In the genomic region with DNA sequence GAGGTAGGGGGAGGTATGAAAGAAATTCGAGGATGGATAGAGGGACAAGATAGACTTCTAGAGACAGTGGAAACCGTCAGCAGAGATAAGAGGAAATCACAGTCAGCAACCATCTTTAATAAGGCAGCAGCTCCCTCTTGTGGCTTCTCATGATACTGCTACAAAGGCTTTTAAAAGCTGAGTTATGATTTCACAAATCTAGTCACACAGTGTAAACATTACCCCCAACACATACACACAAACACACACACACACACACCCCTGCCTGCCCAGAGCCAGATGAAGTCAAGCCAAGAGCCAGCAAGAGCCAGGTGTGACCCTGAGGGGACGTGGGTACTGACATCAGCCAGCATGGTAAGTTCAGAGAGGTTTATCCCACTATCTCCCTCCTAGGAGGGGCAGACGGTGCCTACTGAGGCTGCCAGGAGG, we compare ENCODE assay signal across 8 cellular contexts. TPM values are rescaled to one million over a fixed set of nuclear protein-coding genes. Genes with fewer than 3 reads are reported as not detected.
DNase-seq lines count a peak whose midpoint lies in the region; ATAC-seq and TF ChIP-seq lines count a peak whose summit lies in the region.

No MANE protein-coding gene starts in this region.

- H3K4me1 Mint-ChIP-seq in CD4-positive, alpha-beta T cell (ENCODE audit: low read depth) = peaks cover 4% of the 10 kb centered on the region
- peaks cover 5% of the 10 kb centered on the region for H3K4me1 Mint-ChIP-seq in neural crest cell

- no peaks in the 10 kb centered on the region for H3K9me3 Mint-ChIP-seq in CD4-positive, alpha-beta T cell
- H3K9me3 Mint-ChIP-seq in neural crest cell = no peaks in the 10 kb centered on the region

- intact Hi-C loops in CD4-positive, alpha-beta T cell (cut with DNase I, micrococcal nuclease) = loop anchor here (1.0 to 2.0 kb wide), 4 partner anchors 60 to 581 kb away; no protein-coding TSS in a partner anchor

- no peaks in the 10 kb centered on the region for H3K27me3 ChIP-seq in CD4-positive, alpha-beta T cell (ENCODE audit: control insufficient read depth, insufficient read depth, low read length)

- no peak overlapping the region for H3K27ac ChIP-seq in CD4-positive, alpha-beta T cell (ENCODE audit: low read depth, low read length)

- CTCF ChIA-PET in CD4-positive, alpha-beta T cell (lab: Charles Lee) = interaction anchor here (0.7 to 2.6 kb wide), 9 partner anchors 10 to 101 kb away, joined by 3 to 28 read pairs (median 4); partner anchors contain the start of gene TGM5

- H3K4me3 ChIP-seq in fibroblast of mammary gland (ENCODE audit: control insufficient read depth, low read depth, low read length) = no peak overlapping the region

- H3K27me3 Mint-ChIP-seq in CD4-positive, alpha-beta T cell = peaks cover 15% of the 10 kb centered on the region
- H3K27me3 Mint-ChIP-seq in neural crest cell (ENCODE audit: low read depth) = peaks cover 30% of the 10 kb centered on the region

- no peak overlapping the region for H3K4me3 Mint-ChIP-seq in CD4-positive, alpha-beta T cell
- H3K4me3 Mint-ChIP-seq in neural crest cell = no peak overlapping the region

- no peaks in the 10 kb centered on the region for H3K9me3 ChIP-seq in CD4-positive, alpha-beta T cell (ENCODE audit: control insufficient read depth, low read length)

- DNase-seq in CD4-positive, alpha-beta T cell = peak in 9 of 10 experiments; percentile 24 to 51 (median 34)
- DNase-seq in HPDE6-E6E7 (ENCODE audit: extremely low spot score) (peak; percentile 48), NK-92 (lab: John Stamatoyannopoulos, UW; ENCODE audit: unreplicated experiment) (peak; percentile 25), fibroblast of mammary gland (ENCODE audit: low read depth) (peak; percentile 72), neural crest cell (ENCODE audit: low read depth, low spot score) (peak; percentile 66), ureter (ENCODE audit: low spot score) (peak; percentile 57)
- DNase-seq in activated CD8-positive, alpha-beta memory T cell treated with anti-CD3 and anti-CD28 coated beads, Interleukin-2, amount 50 U/mL, for 1 hour (ENCODE audit: extremely low read depth) = peak; percentile 11

- no peak overlapping the region for H3K27ac Mint-ChIP-seq in CD4-positive, alpha-beta T cell
- no peak overlapping the region for H3K27ac Mint-ChIP-seq in neural crest cell (ENCODE audit: unreplicated experiment)

- ATAC-seq in CD4-positive, alpha-beta T cell (ENCODE audit: poor library complexity) = peak; percentile 77
- ATAC-seq in GM19455 (IDR thresholded peaks at IDR 0.05; ENCODE audit: unreplicated experiment) = no peak

- H3K36me3 Mint-ChIP-seq in CD4-positive, alpha-beta T cell (ENCODE audit: low read depth) = no peaks in the 10 kb centered on the region
- no peaks in the 10 kb centered on the region for H3K36me3 Mint-ChIP-seq in neural crest cell (ENCODE audit: low read depth)

- POLR2A ChIA-PET in CD4-positive, alpha-beta T cell (lab: Charles Lee) = interaction anchor here (0.5 to 1.0 kb wide), 3 partner anchors 60 to 449 kb away, joined by 3 read pairs; no protein-coding TSS in a partner anchor

- peak; percentile 74 for TF ChIP-seq CTCF in CD4-positive, alpha-beta T cell (IDR thresholded peaks at IDR 0.05)
- TF ChIP-seq CTCF in fibroblast of mammary gland (conservative IDR thresholded peaks at IDR 0.05; ENCODE audit: control insufficient read depth, insufficient read depth, low read depth, low read length) = peak; percentile 87
- TF ChIP-seq CTCF in neural crest cell (conservative IDR thresholded peaks at IDR 0.05) = peak; percentile 92

RNA-seq across cellular contexts. Expression of gene TGM7, which starts 16.4 kb away (rescaled TPM):
- total RNA-seq in CD4-positive, alpha-beta T cell = not detected
- total RNA-seq in neural crest cell (not detected in 2 replicates), ureter (not detected)

RNA-seq across cellular contexts. Expression of gene TGM5, which starts 18.9 kb away (rescaled TPM):
- total RNA-seq in CD4-positive, alpha-beta T cell = not detected
- total RNA-seq in neural crest cell (not detected in 2 replicates), ureter (0.91 TPM)

RNA-seq across cellular contexts. Expression of gene LCMT2, which starts 44.8 kb away (rescaled TPM):
- 1 to 10 TPM; 5.8 to 5.9 TPM for total RNA-seq in CD4-positive, alpha-beta T cell
- total RNA-seq in neural crest cell (18.8 and 18.9 TPM in 2 replicates), ureter (12.8 TPM)

Comparison
In these comparisons a context has a peak if more than half of its experiments do, and no peak if none do; other contexts are left out.
1. DNase-seq: peak in every context shown above with its lines; median percentile 72 in fibroblast of mammary gland; 66 in neural crest cell; 57 in ureter; 48 in HPDE6-E6E7; 34 in CD4-positive, alpha-beta T cell; 25 in NK-92; 11 in activated CD8-positive, alpha-beta memory T cell treated with anti-CD3 and anti-CD28 coated beads, Interleukin-2, amount 50 U/mL, for 1 hour.